10 cellular contexts compared by ENCODE assay signal in the genomic region with DNA sequence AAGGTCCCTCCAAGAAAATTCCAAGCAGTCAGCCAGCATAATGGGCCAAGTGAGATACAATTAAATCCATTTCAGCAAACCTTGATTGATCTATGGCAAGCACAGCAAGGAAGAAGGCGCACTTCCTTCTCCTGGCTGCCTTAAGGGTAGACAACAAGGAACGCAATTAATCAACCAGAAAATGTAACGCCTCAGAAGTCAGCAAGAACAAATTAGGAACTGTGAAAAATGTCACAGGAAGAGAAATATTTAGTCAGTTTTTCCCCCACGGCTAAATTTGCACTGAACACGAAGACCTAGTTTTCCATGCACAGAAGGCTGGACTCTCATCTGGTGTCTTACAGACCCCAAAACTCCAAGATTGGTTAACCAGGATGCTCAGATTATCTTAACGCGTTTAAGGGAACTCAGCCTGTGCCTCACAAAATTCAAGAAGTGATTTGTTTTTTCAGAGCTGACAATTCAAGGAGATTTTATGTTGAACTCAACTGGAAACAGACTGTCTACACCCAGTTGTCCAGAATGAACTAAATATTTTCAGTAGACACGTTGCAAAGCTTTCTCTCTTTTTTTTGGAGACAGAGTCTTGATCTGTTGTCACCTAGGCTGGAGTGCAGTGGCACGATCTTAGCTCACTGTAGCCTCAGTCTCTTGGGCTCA. TPM values are rescaled to one million over a fixed set of nuclear protein-coding genes. Genes with fewer than 3 reads are reported as not detected.
A peak's percentile ranks its signal among the peaks of the same experiment; 100 is the strongest.
DNase-seq lines count a peak whose midpoint lies in the region; ATAC-seq, FAIRE-seq and TF ChIP-seq lines count a peak whose summit lies in the region.
"Had no signal": no experiment of that assay in that cellular context is flagged by ENCODE, and none has a peak within 500 bp of the region (broad histone marks: within the 10 kb centered on the region; RNA-seq: fewer than 3 reads in every experiment).

No MANE protein-coding gene starts in this region.

- TF ChIP-seq CTCF in SU-DHL-6 (IDR thresholded peaks at IDR 0.05; ENCODE audit: insufficient read depth, low read length, poor library complexity, severe bottlenecking) (no peak), HepG2 (CRISPR knock-in tag; IDR thresholded peaks at IDR 0.05) (no peak), transverse colon (IDR thresholded peaks at IDR 0.05) (no peak)

- no peaks in the 10 kb centered on the region for H3K36me3 ChIP-seq in SU-DHL-6 (ENCODE audit: low read length)
- no peaks in the 10 kb centered on the region for H3K36me3 ChIP-seq in HepG2 (replicated peaks in 1 of 2; ENCODE audit: control insufficient read depth in 1 of 2, insufficient read depth in 2 of 2, low read length in 2 of 2)
- H3K36me3 ChIP-seq in transverse colon, result no peaks in the 10 kb centered on the region

- peaks cover 24% of the 10 kb centered on the region for H3K4me1 Mint-ChIP-seq in activated CD4-positive, alpha-beta T cell treated with anti-CD3 and anti-CD28 coated beads for 36 hours

- no peaks in the 10 kb centered on the region for H3K27me3 Mint-ChIP-seq in activated CD4-positive, alpha-beta T cell treated with anti-CD3 and anti-CD28 coated beads for 36 hours

- peak overlapping the region; percentile 71 for H3K27ac Mint-ChIP-seq in activated CD4-positive, alpha-beta T cell treated with anti-CD3 and anti-CD28 coated beads for 36 hours

- no peak for DNase-seq in activated CD4-positive, alpha-beta T cell treated with anti-CD3 and anti-CD28 coated beads for 36 hours
- DNase-seq in activated CD4-positive, alpha-beta T cell treated with anti-CD3 and anti-CD28 coated beads for 48 hours, result no peak
- DNase-seq in HepG2 (ENCODE audit: low spot score), result no peak
- DNase-seq in transverse colon, result no peak
- DNase-seq in NCI-H345 (lab: John Stamatoyannopoulos, UW), result no peak
- no peak for DNase-seq in HEK293T (ENCODE audit: extremely low spot score)
- DNase-seq in NCI-H345 treated with DMSO at 0.1 percent for 48 hours (lab: John Stamatoyannopoulos, UW; ENCODE audit: unreplicated experiment), result no peak
- DNase-seq: 8988T, hippocampal formation had no signal

- H3K36me3 Mint-ChIP-seq in activated CD4-positive, alpha-beta T cell treated with anti-CD3 and anti-CD28 coated beads for 36 hours (ENCODE audit: low read depth), result no peaks in the 10 kb centered on the region

- no peak for TF ChIP-seq POLR2A in HepG2 (IDR thresholded peaks at IDR 0.05; ENCODE audit: insufficient read depth in 1 of 2, low read depth in 2 of 2, low read length in 2 of 2)
- TF ChIP-seq POLR2A in transverse colon (IDR thresholded peaks at IDR 0.05), result no peak

- H3K9me3 ChIP-seq in SU-DHL-6 (ENCODE audit: insufficient read depth, low read length) (no peaks in the 10 kb centered on the region), HepG2 (ENCODE audit: low read length) (no peaks in the 10 kb centered on the region), transverse colon (no peaks in the 10 kb centered on the region)

- TF ChIP-seq RAD21 in HepG2 (CRISPR knock-in tag; IDR thresholded peaks at IDR 0.05), result no peak

- BruUV-seq in HepG2 (replicated peaks; lab: Mats Ljungman, UMichigan), result no TSS peak

- H3K4me3 ChIP-seq in SU-DHL-6 (ENCODE audit: insufficient read depth, low read length, poor library complexity, severe bottlenecking) (no peak overlapping the region), HepG2 (replicated peaks in 1 of 3; ENCODE audit: insufficient read depth in 1 of 3, low read depth in 2 of 3, low read length in 3 of 3) (no peak overlapping the region), transverse colon (no peak overlapping the region)

- in situ Hi-C loops in HepG2 (cut with HindIII; ENCODE audit: extremely low pct_ligation_motif_present, low pct_unique_long_range_greater_than_20kb) (loop anchor here (10.0 kb wide), 1 partner anchor 45 kb away; no protein-coding TSS in a partner anchor), transverse colon (cut with MboI; ENCODE audit: low pct_ligation_motif_present in 1 of 4, low pct_unique_long_range_greater_than_20kb in 1 of 4, low sequenced_read_pairs in 3 of 4) (no loop called here)

- H3K27ac ChIP-seq in SU-DHL-6 (ENCODE audit: low read depth, low read length) (peak overlapping the region; percentile 29), HepG2 (ENCODE audit: extremely low read length, insufficient read depth, low read length) (no peak overlapping the region), transverse colon (peak overlapping the region in 3 of 4 donors; percentile 40 to 54 (median 53))

- peaks cover 19% of the 10 kb centered on the region for H3K4me1 ChIP-seq in HepG2 (ENCODE audit: insufficient read depth, low read length)
- H3K4me1 ChIP-seq in transverse colon, result no peaks in the 10 kb centered on the region

- WGBS in HepG2 (ENCODE audit: low lambda C conversion rate), result 94% methylated on average over 9 of the region's 9 CpGs
- 61 to 70% methylated on average over 7 to 9 of the region's 9 CpGs for WGBS in transverse colon (ENCODE audit: low coverage in 1 of 2), 2 donors

- no peak for FAIRE-seq in HepG2 (lab: Jason Lieb, UNC)

- H2AFZ ChIP-seq in SU-DHL-6 (ENCODE audit: low read depth, low read length, severe bottlenecking) (no peak overlapping the region), HepG2 (ENCODE audit: low read length) (no peak overlapping the region)

- no peaks in the 10 kb centered on the region for H3K9me2 ChIP-seq in SU-DHL-6 (replicated peaks; ENCODE audit: insufficient read depth, low read length)

- peak overlapping the region; percentile 28 for H3K4me2 ChIP-seq in SU-DHL-6 (ENCODE audit: low read depth, low read length, poor library complexity, severe bottlenecking)
- no peak overlapping the region for H3K4me2 ChIP-seq in HepG2 (ENCODE audit: low read depth, low read length)

- ATAC-seq in activated CD4-positive, alpha-beta T cell treated with anti-CD3 and anti-CD28 coated beads for 36 hours, result peak; percentile 43
- no peak for ATAC-seq in HepG2

- H3K9ac ChIP-seq in SU-DHL-6 (ENCODE audit: low read length), result peak overlapping the region; percentile 0; the same call in 1 of the 2 replicates
- no peak overlapping the region for H3K9ac ChIP-seq in HepG2 (ENCODE audit: insufficient read depth, low read depth, low read length)

- peaks cover 6% of the 10 kb centered on the region; the same call in 1 of the 2 replicates for H3F3A ChIP-seq in SU-DHL-6 (ENCODE audit: insufficient read depth)

- no peak for TF ChIP-seq EP300 in HepG2 (IDR thresholded peaks at IDR 0.05; ENCODE audit: low read depth in 2 of 2, low read length in 2 of 2)
- TF ChIP-seq EP300 in HepG2 (CRISPR knock-in tag; IDR thresholded peaks at IDR 0.05; ENCODE audit: borderline replicate concordance), result no peak
- TF ChIP-seq EP300 in transverse colon (IDR thresholded peaks at IDR 0.05; ENCODE audit: low read depth), result no peak

- no peaks in the 10 kb centered on the region for H3K9me3 Mint-ChIP-seq in activated CD4-positive, alpha-beta T cell treated with anti-CD3 and anti-CD28 coated beads for 36 hours (ENCODE audit: low read depth)

- H4K20me1 ChIP-seq in SU-DHL-6 (ENCODE audit: low read depth, low read length) (no peaks in the 10 kb centered on the region), HepG2 (ENCODE audit: insufficient read depth, low read length) (no peaks in the 10 kb centered on the region)

- peaks cover 72% of the 10 kb centered on the region for H3K79me2 ChIP-seq in SU-DHL-6 (ENCODE audit: insufficient read depth, low read length)
- peaks cover 39% of the 10 kb centered on the region for H3K79me2 ChIP-seq in HepG2 (ENCODE audit: insufficient read depth, low read length)

- H3K27me3 ChIP-seq in SU-DHL-6 (ENCODE audit: low read length), result no peaks in the 10 kb centered on the region
- no peaks in the 10 kb centered on the region for H3K27me3 ChIP-seq in HepG2 (ENCODE audit: control insufficient read depth in 1 of 2, insufficient read depth in 2 of 2, low read length in 2 of 2)
- no peaks in the 10 kb centered on the region for H3K27me3 ChIP-seq in transverse colon

- intact Hi-C loops in activated CD4-positive, alpha-beta T cell treated with anti-CD3 and anti-CD28 coated beads for 36 hours (cut with DNase I, micrococcal nuclease), result no loop called here
- intact Hi-C loops in HepG2 (cut with micrococcal nuclease; ENCODE audit: unreplicated experiment), result no loop called here
- intact Hi-C loops in transverse colon (cut with DNase I; ENCODE audit: low total_unique reads), result no loop called here

- CTCF ChIA-PET in activated CD4-positive, alpha-beta T cell treated with anti-CD3 and anti-CD28 coated beads for 36 hours (lab: Charles Lee), result interaction anchor here (0.6 kb wide), 1 partner anchor 10 kb away, joined by 3 read pairs; no protein-coding TSS in a partner anchor
- CTCF ChIA-PET in HepG2 (lab: Yijun Ruan, JAX; ENCODE audit: low intra/inter-chr PET ratio, low total read pairs), result no interaction called here
- CTCF ChIA-PET in HEK293T (lab: Yijun Ruan, JAX), result no interaction called here

- no peak overlapping the region for H3K4me3 Mint-ChIP-seq in activated CD4-positive, alpha-beta T cell treated with anti-CD3 and anti-CD28 coated beads for 36 hours

- POLR2A ChIA-PET in activated CD4-positive, alpha-beta T cell treated with anti-CD3 and anti-CD28 coated beads for 36 hours (lab: Charles Lee), result no interaction called here
- POLR2A ChIA-PET in HepG2 (lab: Yijun Ruan, JAX), result no interaction called here
- POLR2A ChIA-PET in HEK293T (lab: Yijun Ruan, JAX), result no interaction called here

RNA-seq across cellular contexts. Expression of gene SNX8, which starts 14.3 kb away (rescaled TPM):
- total RNA-seq in activated CD4-positive, alpha-beta T cell treated with anti-CD3 and anti-CD28 coated beads for 36 hours, result 10 to 100 TPM; 37.1 to 42.4 TPM
- total RNA-seq in HepG2 (2016; rRNA removed; fragmentation: Illumina TruSeq; extraction: Trizol) (20.6 and 33.7 TPM in 2 replicates), transverse colon (10 to 100 TPM in 2 of 4 donors, 1 to 10 TPM in 2; 3.8 to 27.3 (median 9.2) TPM)
- 10.1 and 10.2 TPM in 2 replicates for total RNA-seq in HepG2 (2016; cell fraction: cytosol; rRNA removed; fragmentation: Illumina TruSeq; extraction: Trizol; ENCODE audit: low read depth)
- total RNA-seq in HepG2 (2016; cell fraction: insoluble cytoplasmic fraction; rRNA removed; fragmentation: Illumina TruSeq; extraction: Trizol), result 22.2 and 35.3 TPM in 2 replicates
- 13.0 and 13.3 TPM in 2 replicates for total RNA-seq in HepG2 (2016; cell fraction: membrane; rRNA removed; fragmentation: Illumina TruSeq; extraction: Trizol)
- 18.8 and 19.1 TPM in 2 replicates for total RNA-seq in HepG2 (2016; cell fraction: nucleus; rRNA removed; fragmentation: Illumina TruSeq; extraction: Trizol)
- 45.2 and 46.2 TPM in 2 replicates for polyA plus RNA-seq in HepG2 (2011; rRNA removed)
- polyA plus RNA-seq in HepG2 (2011; cell fraction: cytosol; rRNA removed), result 17.4 and 28.0 TPM in 2 replicates
- polyA plus RNA-seq in HepG2 (2011; cell fraction: nucleus; rRNA removed), result 34.3 and 35.3 TPM in 2 replicates
- polyA plus RNA-seq in HepG2 (2012), result 22.7 and 25.0 TPM in 2 replicates
- polyA plus RNA-seq in HepG2 (2016; cell fraction: cytosol; fragmentation: Illumina TruSeq; extraction: Trizol; ENCODE audit: low read depth), result 8.9 and 11.6 TPM in 2 replicates
- 46.0 and 46.5 TPM in 2 replicates for polyA plus RNA-seq in HepG2 (2016; cell fraction: insoluble cytoplasmic fraction; fragmentation: Illumina TruSeq; extraction: Trizol; ENCODE audit: low read depth)
- 14.2 and 16.9 TPM in 2 replicates for polyA plus RNA-seq in HepG2 (2016; cell fraction: membrane; fragmentation: Illumina TruSeq; extraction: Trizol; ENCODE audit: low read depth)
- 34.2 and 34.5 TPM in 2 replicates for polyA plus RNA-seq in HepG2 (2016; cell fraction: nucleus; fragmentation: Illumina TruSeq; extraction: Trizol; ENCODE audit: insufficient read depth, low read depth)
- polyA minus RNA-seq in HepG2 (2011; rRNA and poly(A)+ RNA removed; ENCODE audit: low replicate concordance), result 102 and 111 TPM in 2 replicates
- polyA minus RNA-seq in HepG2 (2011; cell fraction: cytosol; rRNA and poly(A)+ RNA removed), result 18.2 and 21.3 TPM in 2 replicates
- polyA minus RNA-seq in HepG2 (2011; cell fraction: nucleus; rRNA and poly(A)+ RNA removed), result 8.0 and 15.6 TPM in 2 replicates

RNA-seq across cellular contexts. Expression of gene EIF3B, which starts 54.6 kb away (rescaled TPM):
- 100 to 1,000 TPM; 185 to 227 TPM for total RNA-seq in activated CD4-positive, alpha-beta T cell treated with anti-CD3 and anti-CD28 coated beads for 36 hours
- total RNA-seq in HepG2 (2016; rRNA removed; fragmentation: Illumina TruSeq; extraction: Trizol) (241 and 244 TPM in 2 replicates), transverse colon (100 to 1,000 TPM in 1 of 4 donors, 10 to 100 TPM in 3; 75.4 to 201 (median 90.6) TPM)
- 49.6 and 52.0 TPM in 2 replicates for total RNA-seq in HepG2 (2016; cell fraction: cytosol; rRNA removed; fragmentation: Illumina TruSeq; extraction: Trizol; ENCODE audit: low read depth)
- total RNA-seq in HepG2 (2016; cell fraction: insoluble cytoplasmic fraction; rRNA removed; fragmentation: Illumina TruSeq; extraction: Trizol), result 219 and 236 TPM in 2 replicates
- total RNA-seq in HepG2 (2016; cell fraction: membrane; rRNA removed; fragmentation: Illumina TruSeq; extraction: Trizol), result 63.0 and 67.9 TPM in 2 replicates
- total RNA-seq in HepG2 (2016; cell fraction: nucleus; rRNA removed; fragmentation: Illumina TruSeq; extraction: Trizol), result 134 and 151 TPM in 2 replicates
- polyA plus RNA-seq in HepG2 (2011; rRNA removed), result 91.2 and 92.2 TPM in 2 replicates
- polyA plus RNA-seq in HepG2 (2011; cell fraction: cytosol; rRNA removed), result 70.3 and 78.7 TPM in 2 replicates
- polyA plus RNA-seq in HepG2 (2011; cell fraction: nucleus; rRNA removed), result 243 and 250 TPM in 2 replicates
- polyA plus RNA-seq in HepG2 (2012), result 151 and 176 TPM in 2 replicates
- polyA plus RNA-seq in HepG2 (2016; cell fraction: cytosol; fragmentation: Illumina TruSeq; extraction: Trizol; ENCODE audit: low read depth), result 11.2 and 14.3 TPM in 2 replicates
- polyA plus RNA-seq in HepG2 (2016; cell fraction: insoluble cytoplasmic fraction; fragmentation: Illumina TruSeq; extraction: Trizol; ENCODE audit: low read depth), result 177 and 198 TPM in 2 replicates
- 27.4 and 32.0 TPM in 2 replicates for polyA plus RNA-seq in HepG2 (2016; cell fraction: membrane; fragmentation: Illumina TruSeq; extraction: Trizol; ENCODE audit: low read depth)
- polyA plus RNA-seq in HepG2 (2016; cell fraction: nucleus; fragmentation: Illumina TruSeq; extraction: Trizol; ENCODE audit: insufficient read depth, low read depth), result 244 and 264 TPM in 2 replicates
- 152 and 244 TPM in 2 replicates for polyA minus RNA-seq in HepG2 (2011; rRNA and poly(A)+ RNA removed; ENCODE audit: low replicate concordance)
- polyA minus RNA-seq in HepG2 (2011; cell fraction: cytosol; rRNA and poly(A)+ RNA removed), result 100 and 101 TPM in 2 replicates
- 124 and 130 TPM in 2 replicates for polyA minus RNA-seq in HepG2 (2011; cell fraction: nucleus; rRNA and poly(A)+ RNA removed)

RNA-seq across cellular contexts. Expression of gene NUDT1, which starts 58.0 kb away (rescaled TPM):
- total RNA-seq in activated CD4-positive, alpha-beta T cell treated with anti-CD3 and anti-CD28 coated beads for 36 hours, result 100 to 1,000 TPM in 1 of 2 experiments, 10 to 100 TPM in 1; 52.5 to 100 TPM
- total RNA-seq in HepG2 (2016; rRNA removed; fragmentation: Illumina TruSeq; extraction: Trizol), result 26.8 and 32.7 TPM in 2 replicates
- total RNA-seq in HepG2 (2016; cell fraction: cytosol; rRNA removed; fragmentation: Illumina TruSeq; extraction: Trizol; ENCODE audit: low read depth), result 11.4 TPM in 2 replicates
- total RNA-seq in HepG2 (2016; cell fraction: insoluble cytoplasmic fraction; rRNA removed; fragmentation: Illumina TruSeq; extraction: Trizol), result 26.2 and 40.5 TPM in 2 replicates
- total RNA-seq in HepG2 (2016; cell fraction: membrane; rRNA removed; fragmentation: Illumina TruSeq; extraction: Trizol), result 14.4 and 18.7 TPM in 2 replicates
- total RNA-seq in HepG2 (2016; cell fraction: nucleus; rRNA removed; fragmentation: Illumina TruSeq; extraction: Trizol), result 9.7 and 11.3 TPM in 2 replicates
- polyA plus RNA-seq in HepG2 (2011; rRNA removed), result 6.4 and 9.1 TPM in 2 replicates
- polyA plus RNA-seq in HepG2 (2011; cell fraction: cytosol; rRNA removed), result 8.6 and 15.0 TPM in 2 replicates
- polyA plus RNA-seq in HepG2 (2011; cell fraction: nucleus; rRNA removed), result 7.0 and 14.0 TPM in 2 replicates
- polyA plus RNA-seq in HepG2 (2012), result 9.3 and 12.3 TPM in 2 replicates
- polyA plus RNA-seq in HepG2 (2016; cell fraction: cytosol; fragmentation: Illumina TruSeq; extraction: Trizol; ENCODE audit: low read depth), result 11.6 and 16.1 TPM in 2 replicates
- polyA plus RNA-seq in HepG2 (2016; cell fraction: insoluble cytoplasmic fraction; fragmentation: Illumina TruSeq; extraction: Trizol; ENCODE audit: low read depth), result 33.4 and 44.1 TPM in 2 replicates
- polyA plus RNA-seq in HepG2 (2016; cell fraction: membrane; fragmentation: Illumina TruSeq; extraction: Trizol; ENCODE audit: low read depth), result 15.0 and 16.2 TPM in 2 replicates
- 21.7 and 21.8 TPM in 2 replicates for polyA plus RNA-seq in HepG2 (2016; cell fraction: nucleus; fragmentation: Illumina TruSeq; extraction: Trizol; ENCODE audit: insufficient read depth, low read depth)
- 10.9 and 35.3 TPM in 2 replicates for polyA minus RNA-seq in HepG2 (2011; rRNA and poly(A)+ RNA removed; ENCODE audit: low replicate concordance)
- polyA minus RNA-seq in HepG2 (2011; cell fraction: cytosol; rRNA and poly(A)+ RNA removed), result 3.8 and 4.1 TPM in 2 replicates
- polyA minus RNA-seq in HepG2 (2011; cell fraction: nucleus; rRNA and poly(A)+ RNA removed), result 1.2 and 1.3 TPM in 2 replicates
- 10 to 100 TPM in 1 of 4 donors, 1 to 10 TPM in 2, not detected in 1; 4.2 to 23.6 (median 9.5) TPM for total RNA-seq in transverse colon

RNA-seq across cellular contexts. Expression of gene MRM2, which starts 58.0 kb away (rescaled TPM):
- total RNA-seq in activated CD4-positive, alpha-beta T cell treated with anti-CD3 and anti-CD28 coated beads for 36 hours, result 10 to 100 TPM; 28.7 to 32.1 TPM
- total RNA-seq in HepG2 (2016; rRNA removed; fragmentation: Illumina TruSeq; extraction: Trizol), result 34.2 and 42.6 TPM in 2 replicates
- total RNA-seq in HepG2 (2016; cell fraction: cytosol; rRNA removed; fragmentation: Illumina TruSeq; extraction: Trizol; ENCODE audit: low read depth), result 13.1 and 15.3 TPM in 2 replicates
- total RNA-seq in HepG2 (2016; cell fraction: insoluble cytoplasmic fraction; rRNA removed; fragmentation: Illumina TruSeq; extraction: Trizol), result 32.0 and 45.6 TPM in 2 replicates
- 31.1 and 33.3 TPM in 2 replicates for total RNA-seq in HepG2 (2016; cell fraction: membrane; rRNA removed; fragmentation: Illumina TruSeq; extraction: Trizol)
- 15.3 and 15.4 TPM in 2 replicates for total RNA-seq in HepG2 (2016; cell fraction: nucleus; rRNA removed; fragmentation: Illumina TruSeq; extraction: Trizol)
- polyA plus RNA-seq in HepG2 (2011; rRNA removed), result 13.2 and 15.8 TPM in 2 replicates
- 11.1 and 11.7 TPM in 2 replicates for polyA plus RNA-seq in HepG2 (2011; cell fraction: cytosol; rRNA removed)
- 5.3 and 6.1 TPM in 2 replicates for polyA plus RNA-seq in HepG2 (2011; cell fraction: nucleus; rRNA removed)
- 13.3 and 14.1 TPM in 2 replicates for polyA plus RNA-seq in HepG2 (2012)
- 12.8 and 16.1 TPM in 2 replicates for polyA plus RNA-seq in HepG2 (2016; cell fraction: cytosol; fragmentation: Illumina TruSeq; extraction: Trizol; ENCODE audit: low read depth)
- 46.0 and 53.3 TPM in 2 replicates for polyA plus RNA-seq in HepG2 (2016; cell fraction: insoluble cytoplasmic fraction; fragmentation: Illumina TruSeq; extraction: Trizol; ENCODE audit: low read depth)
- polyA plus RNA-seq in HepG2 (2016; cell fraction: membrane; fragmentation: Illumina TruSeq; extraction: Trizol; ENCODE audit: low read depth), result 22.1 and 24.5 TPM in 2 replicates
- polyA plus RNA-seq in HepG2 (2016; cell fraction: nucleus; fragmentation: Illumina TruSeq; extraction: Trizol; ENCODE audit: insufficient read depth, low read depth), result 29.4 and 33.1 TPM in 2 replicates
- polyA minus RNA-seq in HepG2 (2011; rRNA and poly(A)+ RNA removed; ENCODE audit: low replicate concordance), result 13.9 and 40.9 TPM in 2 replicates
- polyA minus RNA-seq in HepG2 (2011; cell fraction: cytosol; rRNA and poly(A)+ RNA removed), result 2.8 and 5.7 TPM in 2 replicates
- polyA minus RNA-seq in HepG2 (2011; cell fraction: nucleus; rRNA and poly(A)+ RNA removed), result 4.8 and 7.1 TPM in 2 replicates
- 10 to 100 TPM in 3 of 4 donors, 1 to 10 TPM in 1; 2.2 to 15.3 (median 12.7) TPM for total RNA-seq in transverse colon
